Comparison of ENCODE assay signal across 1 cellular context in the genomic region with DNA sequence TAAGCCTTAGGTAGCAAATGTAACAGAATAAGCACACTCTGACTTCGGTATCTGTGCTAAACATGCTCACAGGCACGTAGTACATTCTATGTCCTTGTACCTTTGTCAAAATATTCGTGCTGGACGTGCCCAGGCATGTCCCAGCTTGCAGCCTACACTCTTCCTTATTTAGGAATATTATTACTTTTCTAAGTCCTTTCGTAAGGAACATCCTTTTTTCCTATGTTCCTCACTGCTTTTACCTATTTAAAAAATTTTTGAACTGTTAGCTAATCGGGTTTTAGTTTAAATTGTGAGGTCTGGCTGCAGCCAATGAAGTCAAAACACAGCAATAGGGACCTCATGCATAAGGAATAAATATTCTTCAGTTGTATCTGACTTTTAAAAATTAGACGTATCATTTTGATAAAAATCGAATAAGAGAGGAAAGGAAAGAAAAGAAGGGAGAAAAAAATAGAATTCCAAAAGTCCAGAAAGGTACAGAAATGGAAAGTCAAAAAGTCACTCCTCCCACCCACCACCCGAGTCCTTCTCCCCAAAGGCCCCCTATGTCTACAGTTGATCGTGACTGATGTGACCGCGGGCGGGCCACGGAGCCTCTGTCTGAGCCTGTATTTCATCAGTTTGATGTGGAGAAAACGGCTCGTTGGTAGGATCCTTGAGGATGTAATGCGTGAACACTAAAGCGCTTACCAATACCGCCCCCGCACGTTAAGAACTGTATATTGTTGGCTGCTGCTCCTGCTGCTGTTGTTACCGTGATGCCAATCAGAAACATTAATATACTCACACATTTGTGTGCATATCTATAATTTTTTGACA.
TF ChIP-seq lines count a peak whose summit lies in the region.

No MANE protein-coding gene starts in this region.

TF ChIP-seq in GM23338, 12 proteins besides CTCF, POLR2A, EP300 and RAD21:
- TF ChIP-seq, protein P1, sequence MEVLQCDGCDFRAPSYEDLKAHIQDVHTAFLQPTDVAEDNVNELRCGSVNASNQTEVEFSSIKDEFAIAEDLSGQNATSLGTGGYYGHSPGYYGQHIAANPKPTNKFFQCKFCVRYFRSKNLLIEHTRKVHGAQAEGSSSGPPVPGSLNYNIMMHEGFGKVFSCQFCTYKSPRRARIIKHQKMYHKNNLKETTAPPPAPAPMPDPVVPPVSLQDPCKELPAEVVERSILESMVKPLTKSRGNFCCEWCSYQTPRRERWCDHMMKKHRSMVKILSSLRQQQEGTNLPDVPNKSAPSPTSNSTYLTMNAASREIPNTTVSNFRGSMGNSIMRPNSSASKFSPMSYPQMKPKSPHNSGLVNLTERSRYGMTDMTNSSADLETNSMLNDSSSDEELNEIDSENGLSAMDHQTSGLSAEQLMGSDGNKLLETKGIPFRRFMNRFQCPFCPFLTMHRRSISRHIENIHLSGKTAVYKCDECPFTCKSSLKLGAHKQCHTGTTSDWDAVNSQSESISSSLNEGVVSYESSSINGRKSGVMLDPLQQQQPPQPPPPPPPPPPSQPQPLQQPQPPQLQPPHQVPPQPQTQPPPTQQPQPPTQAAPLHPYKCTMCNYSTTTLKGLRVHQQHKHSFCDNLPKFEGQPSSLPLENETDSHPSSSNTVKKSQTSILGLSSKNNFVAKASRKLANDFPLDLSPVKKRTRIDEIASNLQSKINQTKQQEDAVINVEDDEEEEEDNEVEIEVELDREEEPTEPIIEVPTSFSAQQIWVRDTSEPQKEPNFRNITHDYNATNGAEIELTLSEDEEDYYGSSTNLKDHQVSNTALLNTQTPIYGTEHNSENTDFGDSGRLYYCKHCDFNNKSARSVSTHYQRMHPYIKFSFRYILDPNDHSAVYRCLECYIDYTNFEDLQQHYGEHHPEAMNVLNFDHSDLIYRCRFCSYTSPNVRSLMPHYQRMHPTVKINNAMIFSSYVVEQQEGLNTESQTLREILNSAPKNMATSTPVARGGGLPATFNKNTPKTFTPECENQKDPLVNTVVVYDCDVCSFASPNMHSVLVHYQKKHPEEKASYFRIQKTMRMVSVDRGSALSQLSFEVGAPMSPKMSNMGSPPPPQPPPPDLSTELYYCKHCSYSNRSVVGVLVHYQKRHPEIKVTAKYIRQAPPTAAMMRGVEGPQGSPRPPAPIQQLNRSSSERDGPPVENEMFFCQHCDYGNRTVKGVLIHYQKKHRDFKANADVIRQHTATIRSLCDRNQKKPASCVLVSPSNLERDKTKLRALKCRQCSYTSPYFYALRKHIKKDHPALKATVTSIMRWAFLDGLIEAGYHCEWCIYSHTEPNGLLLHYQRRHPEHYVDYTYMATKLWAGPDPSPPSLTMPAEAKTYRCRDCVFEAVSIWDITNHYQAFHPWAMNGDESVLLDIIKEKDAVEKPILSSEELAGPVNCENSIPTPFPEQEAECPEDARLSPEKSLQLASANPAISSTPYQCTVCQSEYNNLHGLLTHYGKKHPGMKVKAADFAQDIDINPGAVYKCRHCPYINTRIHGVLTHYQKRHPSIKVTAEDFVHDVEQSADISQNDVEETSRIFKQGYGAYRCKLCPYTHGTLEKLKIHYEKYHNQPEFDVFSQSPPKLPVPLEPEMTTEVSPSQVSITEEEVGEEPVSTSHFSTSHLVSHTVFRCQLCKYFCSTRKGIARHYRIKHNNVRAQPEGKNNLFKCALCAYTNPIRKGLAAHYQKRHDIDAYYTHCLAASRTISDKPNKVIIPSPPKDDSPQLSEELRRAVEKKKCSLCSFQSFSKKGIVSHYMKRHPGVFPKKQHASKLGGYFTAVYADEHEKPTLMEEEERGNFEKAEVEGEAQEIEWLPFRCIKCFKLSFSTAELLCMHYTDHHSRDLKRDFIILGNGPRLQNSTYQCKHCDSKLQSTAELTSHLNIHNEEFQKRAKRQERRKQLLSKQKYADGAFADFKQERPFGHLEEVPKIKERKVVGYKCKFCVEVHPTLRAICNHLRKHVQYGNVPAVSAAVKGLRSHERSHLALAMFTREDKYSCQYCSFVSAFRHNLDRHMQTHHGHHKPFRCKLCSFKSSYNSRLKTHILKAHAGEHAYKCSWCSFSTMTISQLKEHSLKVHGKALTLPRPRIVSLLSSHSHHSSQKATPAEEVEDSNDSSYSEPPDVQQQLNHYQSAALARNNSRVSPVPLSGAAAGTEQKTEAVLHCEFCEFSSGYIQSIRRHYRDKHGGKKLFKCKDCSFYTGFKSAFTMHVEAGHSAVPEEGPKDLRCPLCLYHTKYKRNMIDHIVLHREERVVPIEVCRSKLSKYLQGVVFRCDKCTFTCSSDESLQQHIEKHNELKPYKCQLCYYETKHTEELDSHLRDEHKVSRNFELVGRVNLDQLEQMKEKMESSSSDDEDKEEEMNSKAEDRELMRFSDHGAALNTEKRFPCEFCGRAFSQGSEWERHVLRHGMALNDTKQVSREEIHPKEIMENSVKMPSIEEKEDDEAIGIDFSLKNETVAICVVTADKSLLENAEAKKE (CRISPR knock-in tag; IDR thresholded peaks at IDR 0.05): no peak
- TF ChIP-seq, protein P2, sequence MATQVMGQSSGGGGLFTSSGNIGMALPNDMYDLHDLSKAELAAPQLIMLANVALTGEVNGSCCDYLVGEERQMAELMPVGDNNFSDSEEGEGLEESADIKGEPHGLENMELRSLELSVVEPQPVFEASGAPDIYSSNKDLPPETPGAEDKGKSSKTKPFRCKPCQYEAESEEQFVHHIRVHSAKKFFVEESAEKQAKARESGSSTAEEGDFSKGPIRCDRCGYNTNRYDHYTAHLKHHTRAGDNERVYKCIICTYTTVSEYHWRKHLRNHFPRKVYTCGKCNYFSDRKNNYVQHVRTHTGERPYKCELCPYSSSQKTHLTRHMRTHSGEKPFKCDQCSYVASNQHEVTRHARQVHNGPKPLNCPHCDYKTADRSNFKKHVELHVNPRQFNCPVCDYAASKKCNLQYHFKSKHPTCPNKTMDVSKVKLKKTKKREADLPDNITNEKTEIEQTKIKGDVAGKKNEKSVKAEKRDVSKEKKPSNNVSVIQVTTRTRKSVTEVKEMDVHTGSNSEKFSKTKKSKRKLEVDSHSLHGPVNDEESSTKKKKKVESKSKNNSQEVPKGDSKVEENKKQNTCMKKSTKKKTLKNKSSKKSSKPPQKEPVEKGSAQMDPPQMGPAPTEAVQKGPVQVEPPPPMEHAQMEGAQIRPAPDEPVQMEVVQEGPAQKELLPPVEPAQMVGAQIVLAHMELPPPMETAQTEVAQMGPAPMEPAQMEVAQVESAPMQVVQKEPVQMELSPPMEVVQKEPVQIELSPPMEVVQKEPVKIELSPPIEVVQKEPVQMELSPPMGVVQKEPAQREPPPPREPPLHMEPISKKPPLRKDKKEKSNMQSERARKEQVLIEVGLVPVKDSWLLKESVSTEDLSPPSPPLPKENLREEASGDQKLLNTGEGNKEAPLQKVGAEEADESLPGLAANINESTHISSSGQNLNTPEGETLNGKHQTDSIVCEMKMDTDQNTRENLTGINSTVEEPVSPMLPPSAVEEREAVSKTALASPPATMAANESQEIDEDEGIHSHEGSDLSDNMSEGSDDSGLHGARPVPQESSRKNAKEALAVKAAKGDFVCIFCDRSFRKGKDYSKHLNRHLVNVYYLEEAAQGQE (IDR thresholded peaks at IDR 0.05; ENCODE audit: unreplicated experiment): no peak
- TF ChIP-seq EZH2 (IDR thresholded peaks at IDR 0.05; ENCODE audit: low read depth, unreplicated experiment) (no peak), ZNF114 (CRISPR knock-in tag; IDR thresholded peaks at IDR 0.05) (no peak), STAT1 (IDR thresholded peaks at IDR 0.05; ENCODE audit: unreplicated experiment) (no peak), JUNB (IDR thresholded peaks at IDR 0.05; ENCODE audit: unreplicated experiment) (no peak), CREB1 (CRISPR knock-in tag; IDR thresholded peaks at IDR 0.05; ENCODE audit: low read depth) (no peak), ZNF331 (CRISPR knock-in tag; IDR thresholded peaks at IDR 0.05; ENCODE audit: low read depth) (no peak)
- TF ChIP-seq, protein P3, sequence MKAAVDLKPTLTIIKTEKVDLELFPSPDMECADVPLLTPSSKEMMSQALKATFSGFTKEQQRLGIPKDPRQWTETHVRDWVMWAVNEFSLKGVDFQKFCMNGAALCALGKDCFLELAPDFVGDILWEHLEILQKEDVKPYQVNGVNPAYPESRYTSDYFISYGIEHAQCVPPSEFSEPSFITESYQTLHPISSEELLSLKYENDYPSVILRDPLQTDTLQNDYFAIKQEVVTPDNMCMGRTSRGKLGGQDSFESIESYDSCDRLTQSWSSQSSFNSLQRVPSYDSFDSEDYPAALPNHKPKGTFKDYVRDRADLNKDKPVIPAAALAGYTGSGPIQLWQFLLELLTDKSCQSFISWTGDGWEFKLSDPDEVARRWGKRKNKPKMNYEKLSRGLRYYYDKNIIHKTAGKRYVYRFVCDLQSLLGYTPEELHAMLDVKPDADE (IDR thresholded peaks at IDR 0.05): no peak
